In genomic region chr17:53765129-53765528, GRCh38 we compare ENCODE assay signal across 11 cellular contexts. TPM values are rescaled to one million over a fixed set of nuclear protein-coding genes. Genes with fewer than 3 reads are reported as not detected.
"Had no signal": no experiment of that assay in that cellular context is flagged by ENCODE, and none has a peak within 500 bp of the region (broad histone marks: within the 10 kb centered on the region; RNA-seq: fewer than 3 reads in every experiment).

No MANE protein-coding gene starts in this region.

- FAIRE-seq: H1, H54 had no signal

- H3K4me3 ChIP-seq: GM23248, GM23338, HAP-1 had no signal

- H2AFZ ChIP-seq: GM23248, GM23338 had no signal

- H3K4me2 ChIP-seq: GM23338 had no signal

- ATAC-seq: GM23338, HCT116 had no signal

- H3K9ac ChIP-seq: GM23248 had no signal

- DNase-seq: GM23248, GOT3, H7, H9, HFFc6 had no signal

- H3K9me3 ChIP-seq: HAP-1 had no signal

- H3K27ac ChIP-seq: GM23248 had no signal

- H3K36me3 ChIP-seq: HAP-1 had no signal

- H3K4me1 ChIP-seq: HAP-1 had no signal

RNA-seq across cellular contexts. Expression of gene KIF2B, which starts 57.6 kb away (rescaled TPM):
- total RNA-seq: GM23248, GM23338, H1, H4, H7, H9, HFFc6 had no signal
- polyA plus RNA-seq: GM23248, H1 had no signal
